ENCODE assay signal across 8 cellular contexts in genomic region chr7:132709971-132710567, GRCh38.
DNase-seq lines count a peak whose midpoint lies in the region; ATAC-seq and TF ChIP-seq lines count a peak whose summit lies in the region.

No MANE protein-coding gene starts in this region.

- peaks cover 0 to 6% (median 3%) of the 10 kb centered on the region in 3 donors for H3K4me1 Mint-ChIP-seq in T-cell

- no peaks in the 10 kb centered on the region for H3K9me3 Mint-ChIP-seq in T-cell

- CTCF ChIA-PET in T-cell (lab: Charles Lee), result interaction anchor here (0.6 to 1.9 kb wide), 3 partner anchors 25 to 724 kb away, joined by 3 to 6 read pairs (median 4); no protein-coding TSS in a partner anchor

- no peaks in the 10 kb centered on the region for H3K4me1 ChIP-seq in transverse colon

- H3K4me3 Mint-ChIP-seq in T-cell, result no peak overlapping the region

- no peak for ATAC-seq in T-cell (replicated peaks in 1 of 4)
- no peak for ATAC-seq in GM18498 (IDR thresholded peaks at IDR 0.05; ENCODE audit: unreplicated experiment)
- no peak for ATAC-seq in HG03571 (IDR thresholded peaks at IDR 0.05; ENCODE audit: unreplicated experiment)

- 44 to 65% methylated on average over 5 to 7 of the region's 7 CpGs for WGBS in transverse colon (ENCODE audit: low coverage in 1 of 2), 2 donors

- DNase-seq in AG08395 (ENCODE audit: low spot score) (peak; percentile 27), T-cell (peak in 20 of 34 experiments; percentile 2 to 25 (median 14)), head of caudate nucleus (peak in 23 of 42 donors; percentile 4 to 77 (median 28)), transverse colon (no peak), amniotic stem cell (lab: John Stamatoyannopoulos, UW) (no peak)

- no peaks in the 10 kb centered on the region for H3K27me3 ChIP-seq in transverse colon

- no peak for TF ChIP-seq EP300 in transverse colon (IDR thresholded peaks at IDR 0.05; ENCODE audit: low read depth)

- TF ChIP-seq POLR2A in transverse colon (IDR thresholded peaks at IDR 0.05), result no peak

- no peaks in the 10 kb centered on the region for H3K27me3 Mint-ChIP-seq in T-cell

- no peak overlapping the region for H3K4me3 ChIP-seq in transverse colon

- no peaks in the 10 kb centered on the region for H3K36me3 ChIP-seq in transverse colon

- H3K27ac ChIP-seq in transverse colon, result no peak overlapping the region

- no peak overlapping the region for H3K27ac Mint-ChIP-seq in T-cell

- POLR2A ChIA-PET in T-cell (lab: Charles Lee), result interaction anchor here in 1 of 2 donors (0.6 kb wide), 1 partner anchor 122 kb away, joined by 3 read pairs; no protein-coding TSS in a partner anchor

- no peaks in the 10 kb centered on the region for H3K9me3 ChIP-seq in transverse colon

- in situ Hi-C loops in transverse colon (cut with MboI; ENCODE audit: low pct_ligation_motif_present in 1 of 4, low pct_unique_long_range_greater_than_20kb in 1 of 4, low sequenced_read_pairs in 3 of 4), result no loop called here

- peak; percentile 41 for TF ChIP-seq CTCF in GM12874 (IDR thresholded peaks at IDR 0.05; ENCODE audit: insufficient read depth, low read depth, low read length)
- peak in 4 of 5 experiments; percentile 32 to 39 (median 33) for TF ChIP-seq CTCF in transverse colon (IDR thresholded peaks at IDR 0.05)

- no peaks in the 10 kb centered on the region for H3K36me3 Mint-ChIP-seq in T-cell

- intact Hi-C loops in head of caudate nucleus (cut with DNase I) (no loop called here), transverse colon (cut with DNase I; ENCODE audit: low total_unique reads) (no loop called here)

Comparison
In these comparisons a context has a peak if more than half of its experiments do, and no peak if none do; other contexts are left out.
1. DNase-seq: peak in AG08395 (single experiment), T-cell (20 of 34) and head of caudate nucleus (23 of 42); none in transverse colon (single experiment) and amniotic stem cell (single experiment).